Comparison of ENCODE assay signal across 9 cellular contexts in the genomic region with DNA sequence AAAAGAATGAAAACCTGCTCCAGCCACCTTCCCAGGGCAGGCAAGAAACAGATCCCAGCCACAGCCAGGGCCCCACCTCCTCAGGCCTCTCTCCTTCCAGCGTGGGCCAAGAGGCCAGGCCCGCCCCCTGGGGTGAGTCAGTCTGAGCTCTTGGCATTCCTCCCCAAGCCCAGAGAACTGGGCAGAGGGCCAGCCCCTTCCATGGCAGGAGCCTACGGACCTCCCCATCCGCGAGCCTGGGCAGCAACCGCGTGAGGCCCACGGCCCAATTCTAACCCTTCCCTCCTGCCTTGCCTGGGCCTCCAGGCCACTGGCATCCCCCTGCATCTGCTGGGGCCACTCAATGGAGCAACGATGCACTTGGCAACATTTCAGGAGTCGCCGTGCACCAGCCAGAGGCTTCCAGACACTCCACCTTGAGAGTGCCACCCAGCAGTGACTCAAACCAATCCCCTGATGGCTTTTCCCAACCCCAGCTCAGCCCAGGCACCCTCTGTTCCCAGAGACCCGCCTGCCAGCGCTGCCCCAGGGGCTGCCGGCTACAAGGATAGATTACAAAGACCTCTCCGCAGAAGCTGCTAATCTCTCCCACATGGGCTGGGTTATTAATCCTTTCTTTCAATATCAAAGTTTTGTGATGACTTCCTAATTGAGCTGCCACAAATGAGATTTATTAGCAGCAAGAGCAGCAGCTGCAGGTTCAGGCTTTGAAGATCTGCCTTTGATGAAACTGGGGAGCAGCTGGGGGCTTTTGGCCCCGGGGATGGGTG.
A peak's percentile ranks its signal among the peaks of the same experiment; 100 is the strongest.
DNase-seq lines count a peak whose midpoint lies in the region; ATAC-seq and TF ChIP-seq lines count a peak whose summit lies in the region.
"Had no signal": no experiment of that assay in that cellular context is flagged by ENCODE, and none has a peak within 500 bp of the region (broad histone marks: within the 10 kb centered on the region; RNA-seq: fewer than 3 reads in every experiment).

No MANE protein-coding gene starts in this region.

- H3K9me3 ChIP-seq in OCI-LY3 (ENCODE audit: insufficient read depth, low read length): no peaks in the 10 kb centered on the region

- no peaks in the 10 kb centered on the region for H4K20me1 ChIP-seq in OCI-LY3 (ENCODE audit: insufficient read depth, low read length)

- H3K27ac ChIP-seq in OCI-LY3 (ENCODE audit: low read length): peak overlapping the region; percentile 4; the same call in 1 of the 2 replicates

- H3K4me3 ChIP-seq in OCI-LY3 (ENCODE audit: low read length): no peak overlapping the region

- peak overlapping the region; percentile 76 for H3K27ac Mint-ChIP-seq in activated T-cell treated with anti-CD3 and anti-CD28 coated beads, Interleukin-2, amount 50 U/mL, for 24 hours
- H3K27ac Mint-ChIP-seq in chondrocyte (ENCODE audit: unreplicated experiment): peak overlapping the region; percentile 98
- H3K27ac Mint-ChIP-seq in stimulated activated memory B cell treated with anti-CD40 and anti-IgM and Interleukin-4, amounts not matched to agents 10 μg/mL and 1 μg/mL and 100 μg/mL, for 72 hours: peak overlapping the region; percentile 88
- H3K27ac Mint-ChIP-seq: activated naive CD4-positive, alpha-beta T cell treated with anti-CD3 and anti-CD28 coated beads, Interleukin-2, amount 50 U/mL, for 24 hours had no signal

- no peaks in the 10 kb centered on the region for H3K27me3 ChIP-seq in OCI-LY3 (ENCODE audit: low read depth, low read length)

- no peak for TF ChIP-seq CTCF in OCI-LY3 (IDR thresholded peaks at IDR 0.05; ENCODE audit: low read depth, low read length)
- no peak for TF ChIP-seq CTCF in chondrocyte (IDR thresholded peaks at IDR 0.05)

- no peak overlapping the region for H3K4me3 Mint-ChIP-seq in activated T-cell treated with anti-CD3 and anti-CD28 coated beads, Interleukin-2, amount 50 U/mL, for 24 hours
- H3K4me3 Mint-ChIP-seq in chondrocyte (ENCODE audit: unreplicated experiment): peak overlapping the region; percentile 64
- peak overlapping the region; percentile 29 for H3K4me3 Mint-ChIP-seq in stimulated activated memory B cell treated with anti-CD40 and anti-IgM and Interleukin-4, amounts not matched to agents 10 μg/mL and 1 μg/mL and 100 μg/mL, for 72 hours
- H3K4me3 Mint-ChIP-seq: activated naive CD4-positive, alpha-beta T cell treated with anti-CD3 and anti-CD28 coated beads, Interleukin-2, amount 50 U/mL, for 24 hours had no signal

- H3K36me3 ChIP-seq in OCI-LY3 (replicated peaks; ENCODE audit: low read depth, low read length): peaks cover 79% of the 10 kb centered on the region

- DNase-seq in activated T-cell treated with anti-CD3 and anti-CD28 coated beads, Interleukin-2, amount 50 U/mL, for 24 hours: no peak
- DNase-seq in activated T-cell treated with anti-CD3 and anti-CD28 coated beads, Interleukin-2, amount 50 U/mL, for 48 hours: no peak
- DNase-seq in chondrocyte (ENCODE audit: low spot score): no peak
- DNase-seq in left kidney (ENCODE audit: low read depth, low spot score): peak; percentile 79
- no peak for DNase-seq in NCI-H128 (lab: John Stamatoyannopoulos, UW; ENCODE audit: unreplicated experiment)

- no peak overlapping the region for H2AFZ ChIP-seq in OCI-LY3 (ENCODE audit: low read depth, low read length)

- peaks cover 30% of the 10 kb centered on the region for H3K4me1 Mint-ChIP-seq in activated T-cell treated with anti-CD3 and anti-CD28 coated beads, Interleukin-2, amount 50 U/mL, for 24 hours (ENCODE audit: low read depth)
- H3K4me1 Mint-ChIP-seq in chondrocyte (ENCODE audit: low read depth): peaks cover 22% of the 10 kb centered on the region
- H3K4me1 Mint-ChIP-seq in stimulated activated memory B cell treated with anti-CD40 and anti-IgM and Interleukin-4, amounts not matched to agents 10 μg/mL and 1 μg/mL and 100 μg/mL, for 72 hours: peaks cover 58% of the 10 kb centered on the region

- peaks cover 5% of the 10 kb centered on the region for H3K9me3 Mint-ChIP-seq in activated T-cell treated with anti-CD3 and anti-CD28 coated beads, Interleukin-2, amount 50 U/mL, for 24 hours
- H3K9me3 Mint-ChIP-seq in chondrocyte (ENCODE audit: low read depth): peaks cover 6% of the 10 kb centered on the region
- H3K9me3 Mint-ChIP-seq in stimulated activated memory B cell treated with anti-CD40 and anti-IgM and Interleukin-4, amounts not matched to agents 10 μg/mL and 1 μg/mL and 100 μg/mL, for 72 hours: no peaks in the 10 kb centered on the region
- H3K9me3 Mint-ChIP-seq: activated naive CD4-positive, alpha-beta T cell treated with anti-CD3 and anti-CD28 coated beads, Interleukin-2, amount 50 U/mL, for 24 hours had no signal

- H3K4me2 ChIP-seq in OCI-LY3 (ENCODE audit: low read length): no peak overlapping the region

- H3K27me3 Mint-ChIP-seq in activated T-cell treated with anti-CD3 and anti-CD28 coated beads, Interleukin-2, amount 50 U/mL, for 24 hours: no peaks in the 10 kb centered on the region
- H3K27me3 Mint-ChIP-seq in chondrocyte (ENCODE audit: low read depth): no peaks in the 10 kb centered on the region
- no peaks in the 10 kb centered on the region for H3K27me3 Mint-ChIP-seq in stimulated activated memory B cell treated with anti-CD40 and anti-IgM and Interleukin-4, amounts not matched to agents 10 μg/mL and 1 μg/mL and 100 μg/mL, for 72 hours
- H3K27me3 Mint-ChIP-seq: activated naive CD4-positive, alpha-beta T cell treated with anti-CD3 and anti-CD28 coated beads, Interleukin-2, amount 50 U/mL, for 24 hours had no signal

- peaks cover 44% of the 10 kb centered on the region for H3K4me1 ChIP-seq in OCI-LY3 (ENCODE audit: low read length)

- no peak overlapping the region for H3K9ac ChIP-seq in OCI-LY3 (ENCODE audit: low read length)

- peaks cover 94% of the 10 kb centered on the region for H3K36me3 Mint-ChIP-seq in activated T-cell treated with anti-CD3 and anti-CD28 coated beads, Interleukin-2, amount 50 U/mL, for 24 hours (ENCODE audit: low read depth)
- H3K36me3 Mint-ChIP-seq in chondrocyte (ENCODE audit: low read depth): peaks cover 4% of the 10 kb centered on the region
- H3K36me3 Mint-ChIP-seq in stimulated activated memory B cell treated with anti-CD40 and anti-IgM and Interleukin-4, amounts not matched to agents 10 μg/mL and 1 μg/mL and 100 μg/mL, for 72 hours: peaks cover 69% of the 10 kb centered on the region

- no peak for ATAC-seq in stimulated activated memory B cell treated with anti-CD40 and anti-IgM and Interleukin-4, amounts not matched to agents 10 μg/mL and 1 μg/mL and 100 μg/mL, for 72 hours
- ATAC-seq in HG02870 (IDR thresholded peaks at IDR 0.05; ENCODE audit: unreplicated experiment): no peak

- peaks cover 29% of the 10 kb centered on the region for H3K79me2 ChIP-seq in OCI-LY3 (ENCODE audit: low read length)
